8 cellular contexts compared by ENCODE assay signal in genomic region chr3:65342084-65342683, GRCh38.
DNase-seq lines count a peak whose midpoint lies in the region; ATAC-seq and TF ChIP-seq lines count a peak whose summit lies in the region.

No MANE protein-coding gene starts in this region.

- H3K4me2 ChIP-seq in GM23338: no peak overlapping the region

- H3K4me3 ChIP-seq in GM23338: no peak overlapping the region
- no peak overlapping the region for H3K4me3 ChIP-seq in cardiac fibroblast (replicated peaks in 1 of 2; ENCODE audit: low read depth in 2 of 2, low read length in 2 of 2)

- ATAC-seq in GM23338 (peak; percentile 95), GM18520 (IDR thresholded peaks at IDR 0.05; ENCODE audit: unreplicated experiment) (no peak)

- TF ChIP-seq CTCF in GM23338 (conservative IDR thresholded peaks at IDR 0.05; ENCODE audit: low read depth in 2 of 2) (peak; percentile 88 to 97), cardiac fibroblast (IDR thresholded peaks at IDR 0.05; ENCODE audit: low read depth, low read length) (peak; percentile 84)

- no peaks in the 10 kb centered on the region for H3K9me3 Mint-ChIP-seq in GM23338

- no peak overlapping the region for H3K27ac ChIP-seq in GM23338 (ENCODE audit: low read depth)

- H3F3A ChIP-seq in GM23338 (replicated peaks; ENCODE audit: low read depth): no peaks in the 10 kb centered on the region

- no peaks in the 10 kb centered on the region for H3K27me3 ChIP-seq in GM23338 (ENCODE audit: insufficient read depth)

- peak overlapping the region; percentile 29; the same call in 1 of the 2 replicates for H2AFZ ChIP-seq in GM23338

- H3K36me3 ChIP-seq in GM23338 (ENCODE audit: insufficient read depth): no peaks in the 10 kb centered on the region

- H3K4me1 Mint-ChIP-seq in GM23338: peaks cover 44% of the 10 kb centered on the region

- no peaks in the 10 kb centered on the region; the same call in 1 of the 2 replicates for H3K9me2 ChIP-seq in GM23338 (ENCODE audit: insufficient read depth)

- no peak overlapping the region for H3K27ac Mint-ChIP-seq in GM23338

- peaks cover 2% of the 10 kb centered on the region for H3K27me3 Mint-ChIP-seq in GM23338 (ENCODE audit: insufficient read depth, low read depth, poor library complexity)

- DNase-seq in EL (peak; percentile 52), GM23338 (ENCODE audit: low spot score) (peak; percentile 91), NCI-H526 treated with DMSO at 0.1 percent for 48 hours (lab: John Stamatoyannopoulos, UW) (peak; percentile 8), cardiac fibroblast (ENCODE audit: low read depth in 2 of 2) (peak; percentile 58 to 61), medulla oblongata (ENCODE audit: extremely low spot score) (peak; percentile 25), epidermal melanocyte (ENCODE audit: insufficient read length, low spot score) (no peak), putamen (ENCODE audit: low spot score) (no peak)

- H4K20me1 ChIP-seq in GM23338 (replicated peaks; ENCODE audit: insufficient read depth): 0 out of 2 replicates have a peak, but pooled peaks cover 3% of the 10 kb centered on the region

- no peaks in the 10 kb centered on the region for H3K79me2 ChIP-seq in GM23338 (replicated peaks; ENCODE audit: insufficient read depth)

- peaks cover 35% of the 10 kb centered on the region for H3K4me1 ChIP-seq in GM23338 (ENCODE audit: insufficient read depth)

- no peaks in the 10 kb centered on the region for H3K36me3 Mint-ChIP-seq in GM23338 (ENCODE audit: low read depth)

- H3K4me3 Mint-ChIP-seq in GM23338: no peak overlapping the region

TF ChIP-seq in GM23338, 12 proteins besides CTCF, POLR2A, EP300 and RAD21:
- TF ChIP-seq EZH2phosphoT487 (IDR thresholded peaks at IDR 0.05; ENCODE audit: unreplicated experiment) (no peak), ETS1 (IDR thresholded peaks at IDR 0.05) (no peak), ZNF462 (CRISPR knock-in tag; IDR thresholded peaks at IDR 0.05) (no peak), ZNF114 (CRISPR knock-in tag; IDR thresholded peaks at IDR 0.05) (no peak), JUNB (IDR thresholded peaks at IDR 0.05; ENCODE audit: unreplicated experiment) (no peak), STAT1 (IDR thresholded peaks at IDR 0.05; ENCODE audit: unreplicated experiment) (no peak), REST (IDR thresholded peaks at IDR 0.05; ENCODE audit: unreplicated experiment) (no peak), ZNF331 (CRISPR knock-in tag; IDR thresholded peaks at IDR 0.05; ENCODE audit: low read depth) (no peak)
TF ChIP-seq in GM23338: peak in this region for 0.

Comparison
In these comparisons a context has a peak if more than half of its experiments do, and no peak if none do; other contexts are left out.
1. DNase-seq: peak in EL (single experiment), GM23338 (single experiment), NCI-H526 treated with DMSO at 0.1 percent for 48 hours (single experiment), cardiac fibroblast (2 of 2) and medulla oblongata (single experiment); none in epidermal melanocyte (single experiment) and putamen (single experiment).